In genomic region chr6:43833996-43834390, GRCh38 we compare ENCODE assay signal across 23 cellular contexts.
"Had no signal": no experiment of that assay in that cellular context is flagged by ENCODE, and none has a peak within 500 bp of the region (broad histone marks: within the 10 kb centered on the region; RNA-seq: fewer than 3 reads in every experiment).

No MANE protein-coding gene starts in this region.

- H3K9me3 Mint-ChIP-seq: activated naive CD8-positive, alpha-beta T cell treated with anti-CD3 and anti-CD28 coated beads for 36 hours; activated T-cell treated with anti-CD3 and anti-CD28 coated beads, Interleukin-2, amount 50 U/mL, for 4 hours; T-helper 1 cell treated with Interleukin-12 subunit alpha and Interleukin-12 subunit beta and Interleukin-4 antibody, amounts not matched to agents 30 μg/mL and 1 μg/mL, for 36 hours had no signal

- H3K27me3 ChIP-seq: SJSA1 had no signal

- DNase-seq: activated CD4-positive, alpha-beta T cell treated with anti-CD3 and anti-CD28 coated beads for 48 hours; activated CD4-positive, alpha-beta T cell treated with anti-CD3 and anti-CD28 coated beads, Interleukin-2, amount 50 U/mL, for 4 hours; activated CD4-positive, CD25-positive, alpha-beta regulatory T cell treated with anti-CD3 and anti-CD28 coated beads, Interleukin-2, amount 50 U/mL, for 72 hours; activated CD8-positive, alpha-beta memory T cell treated with anti-CD3 and anti-CD28 coated beads, Interleukin-2, amount 10 ng/mL, durations not matched to agents 7 days and 5 days; activated effector memory CD4-positive, alpha-beta T cell treated with anti-CD3 and anti-CD28 coated beads, Interleukin-2, amount 50 U/mL, for 16 hours; activated naive CD4-positive, alpha-beta T cell treated with Interleukin-2 at 50 U/mL for 16 hours; activated naive CD8-positive, alpha-beta T cell treated with anti-CD3 and anti-CD28 coated beads for 36 hours; activated T-cell treated with anti-CD3 and anti-CD28 coated beads, Interleukin-2, amount 50 U/mL, for 4 hours; caudate nucleus; NCI-H1092 treated with DMSO at 0.1 percent for 48 hours; NCI-H1417 treated with DMSO at 0.1 percent for 48 hours; NCI-H1694; NCI-H2029; NCI-H2107; NCI-H345; NCI-H510A; NCI-H526 treated with DMSO at 0.1 percent for 48 hours; PC-3; SHP77 had no signal

- H3K4me1 Mint-ChIP-seq: activated CD8-positive, alpha-beta memory T cell treated with anti-CD3 and anti-CD28 coated beads, Interleukin-2, amount 10 ng/mL, durations not matched to agents 7 days and 5 days; activated naive CD8-positive, alpha-beta T cell treated with anti-CD3 and anti-CD28 coated beads for 36 hours had no signal

- H3K9me3 ChIP-seq: SJSA1 had no signal

- H3K36me3 Mint-ChIP-seq: activated CD8-positive, alpha-beta memory T cell treated with anti-CD3 and anti-CD28 coated beads, Interleukin-2, amount 10 ng/mL, durations not matched to agents 7 days and 5 days; activated naive CD8-positive, alpha-beta T cell treated with anti-CD3 and anti-CD28 coated beads for 36 hours; WTC11 had no signal

- H3K4me3 ChIP-seq: SJSA1 had no signal

- H3K9ac ChIP-seq: KMS-11 had no signal

- H3K27ac Mint-ChIP-seq: activated CD8-positive, alpha-beta memory T cell treated with anti-CD3 and anti-CD28 coated beads, Interleukin-2, amount 10 ng/mL, durations not matched to agents 7 days and 5 days; activated naive CD8-positive, alpha-beta T cell treated with anti-CD3 and anti-CD28 coated beads for 36 hours; T-helper 1 cell treated with Interleukin-12 subunit alpha and Interleukin-12 subunit beta and Interleukin-4 antibody, amounts not matched to agents 30 μg/mL and 1 μg/mL, for 36 hours; WTC11 had no signal

- H3K27ac ChIP-seq: KMS-11, SJSA1 had no signal

- H3K36me3 ChIP-seq: SJSA1 had no signal

- H3K4me3 Mint-ChIP-seq: activated CD8-positive, alpha-beta memory T cell treated with anti-CD3 and anti-CD28 coated beads, Interleukin-2, amount 10 ng/mL, durations not matched to agents 7 days and 5 days; activated naive CD8-positive, alpha-beta T cell treated with anti-CD3 and anti-CD28 coated beads for 36 hours; activated T-cell treated with anti-CD3 and anti-CD28 coated beads, Interleukin-2, amount 50 U/mL, for 4 hours; T-helper 1 cell treated with Interleukin-12 subunit alpha and Interleukin-12 subunit beta and Interleukin-4 antibody, amounts not matched to agents 30 μg/mL and 1 μg/mL, for 36 hours; WTC11 had no signal

- ATAC-seq: activated CD8-positive, alpha-beta memory T cell treated with anti-CD3 and anti-CD28 coated beads, Interleukin-2, amount 10 ng/mL, durations not matched to agents 7 days and 5 days; activated T-cell treated with anti-CD3 and anti-CD28 coated beads, Interleukin-2, amount 50 U/mL, for 4 hours; WTC11 had no signal

- H3K4me2 ChIP-seq: KMS-11 had no signal
